ENCODE assay signal across 8 cellular contexts in genomic region chr2:128623776-128624424, GRCh38.
DNase-seq lines count a peak whose midpoint lies in the region; ATAC-seq and TF ChIP-seq lines count a peak whose summit lies in the region.

No MANE protein-coding gene starts in this region.

- no peak for TF ChIP-seq CTCF in mucosa of descending colon (IDR thresholded peaks at IDR 0.05)

- H3K27ac ChIP-seq in CD8-positive, alpha-beta memory T cell (ENCODE audit: low read depth, low read length): no peak overlapping the region

- peak; percentile 54 for DNase-seq in EL
- DNase-seq in mucosa of descending colon: peak in 2 of 3 donors; percentile 7 to 37
- no peak for DNase-seq in HEK293T (ENCODE audit: extremely low spot score)
- no peak for DNase-seq in CD8-positive, alpha-beta memory T cell
- no peak for DNase-seq in mucosa of gallbladder (ENCODE audit: low spot score)

- H3K4me1 ChIP-seq in mucosa of descending colon (ENCODE audit: low read depth): no peaks in the 10 kb centered on the region
- H3K4me1 ChIP-seq in CD8-positive, alpha-beta memory T cell (ENCODE audit: insufficient read depth, low read length): no peaks in the 10 kb centered on the region

- no peaks in the 10 kb centered on the region for H3K36me3 ChIP-seq in mucosa of descending colon (ENCODE audit: low read depth)
- H3K36me3 ChIP-seq in CD8-positive, alpha-beta memory T cell (ENCODE audit: insufficient read depth, low read length): no peaks in the 10 kb centered on the region

- H3K27me3 Mint-ChIP-seq in T-helper 1 cell treated with Interleukin-12 subunit alpha and Interleukin-12 subunit beta and Interleukin-4 antibody, amounts not matched to agents 30 μg/mL and 1 μg/mL, for 36 hours (ENCODE audit: low read depth): peaks cover 26% of the 10 kb centered on the region
- peaks cover 0 to 5% of the 10 kb centered on the region in 2 donors for H3K27me3 Mint-ChIP-seq in CD8-positive, alpha-beta memory T cell

- H3K27ac Mint-ChIP-seq in T-helper 1 cell treated with Interleukin-12 subunit alpha and Interleukin-12 subunit beta and Interleukin-4 antibody, amounts not matched to agents 30 μg/mL and 1 μg/mL, for 36 hours: peak overlapping the region; percentile 76
- no peak overlapping the region for H3K27ac Mint-ChIP-seq in CD8-positive, alpha-beta memory T cell

- POLR2A ChIA-PET in HEK293T (lab: Yijun Ruan, JAX): no interaction called here
- POLR2A ChIA-PET in CD8-positive, alpha-beta memory T cell (lab: Charles Lee): no interaction called here

- H3K4me3 Mint-ChIP-seq in T-helper 1 cell treated with Interleukin-12 subunit alpha and Interleukin-12 subunit beta and Interleukin-4 antibody, amounts not matched to agents 30 μg/mL and 1 μg/mL, for 36 hours: peak overlapping the region; percentile 63
- no peak overlapping the region for H3K4me3 Mint-ChIP-seq in CD8-positive, alpha-beta memory T cell

- CTCF ChIA-PET in HEK293T (lab: Yijun Ruan, JAX): no interaction called here
- CTCF ChIA-PET in CD8-positive, alpha-beta memory T cell (lab: Charles Lee): no interaction called here

- H3K36me3 Mint-ChIP-seq in T-helper 1 cell treated with Interleukin-12 subunit alpha and Interleukin-12 subunit beta and Interleukin-4 antibody, amounts not matched to agents 30 μg/mL and 1 μg/mL, for 36 hours (ENCODE audit: low read depth): peaks cover 1% of the 10 kb centered on the region
- H3K36me3 Mint-ChIP-seq in CD8-positive, alpha-beta memory T cell: no peaks in the 10 kb centered on the region

- H3K4me3 ChIP-seq in mucosa of descending colon: no peak overlapping the region
- H3K4me3 ChIP-seq in CD8-positive, alpha-beta memory T cell (ENCODE audit: low read length): no peak overlapping the region

- no peaks in the 10 kb centered on the region for H3K27me3 ChIP-seq in CD8-positive, alpha-beta memory T cell (ENCODE audit: insufficient read depth, low read length, poor library complexity, severe bottlenecking)

- H3K9me3 ChIP-seq in mucosa of descending colon: no peaks in the 10 kb centered on the region
- no peaks in the 10 kb centered on the region for H3K9me3 ChIP-seq in CD8-positive, alpha-beta memory T cell (ENCODE audit: low read length)

- intact Hi-C loops in mucosa of descending colon (cut with DNase I, micrococcal nuclease): no loop called here

- no peaks in the 10 kb centered on the region for H3K9me3 Mint-ChIP-seq in T-helper 1 cell treated with Interleukin-12 subunit alpha and Interleukin-12 subunit beta and Interleukin-4 antibody, amounts not matched to agents 30 μg/mL and 1 μg/mL, for 36 hours
- peaks cover 0 to 2% (median 0%) of the 10 kb centered on the region in 5 donors for H3K9me3 Mint-ChIP-seq in CD8-positive, alpha-beta memory T cell

- peak; percentile 72 for ATAC-seq in GM19397 (IDR thresholded peaks at IDR 0.05; ENCODE audit: unreplicated experiment)
- peak; percentile 82 for ATAC-seq in HG03432 (IDR thresholded peaks at IDR 0.05; ENCODE audit: unreplicated experiment)
- no peak for ATAC-seq in mucosa of descending colon

- H3K4me1 Mint-ChIP-seq in T-helper 1 cell treated with Interleukin-12 subunit alpha and Interleukin-12 subunit beta and Interleukin-4 antibody, amounts not matched to agents 30 μg/mL and 1 μg/mL, for 36 hours (ENCODE audit: low read depth): peaks cover 23% of the 10 kb centered on the region
- no peaks in the 10 kb centered on the region for H3K4me1 Mint-ChIP-seq in CD8-positive, alpha-beta memory T cell

TF ChIP-seq in HEK293T, 16 proteins besides CTCF, POLR2A, EP300 and RAD21:
- TF ChIP-seq FOXA1 (IDR thresholded peaks at IDR 0.05): no peak

Comparison
In these comparisons a context has a peak if more than half of its experiments do, and no peak if none do; other contexts are left out.
1. DNase-seq: peak in EL (single experiment) and mucosa of descending colon (2 of 3); none in HEK293T (single experiment), CD8-positive, alpha-beta memory T cell (0 of 5) and mucosa of gallbladder (single experiment).